11 cellular contexts compared by ENCODE assay signal in the genomic region with DNA sequence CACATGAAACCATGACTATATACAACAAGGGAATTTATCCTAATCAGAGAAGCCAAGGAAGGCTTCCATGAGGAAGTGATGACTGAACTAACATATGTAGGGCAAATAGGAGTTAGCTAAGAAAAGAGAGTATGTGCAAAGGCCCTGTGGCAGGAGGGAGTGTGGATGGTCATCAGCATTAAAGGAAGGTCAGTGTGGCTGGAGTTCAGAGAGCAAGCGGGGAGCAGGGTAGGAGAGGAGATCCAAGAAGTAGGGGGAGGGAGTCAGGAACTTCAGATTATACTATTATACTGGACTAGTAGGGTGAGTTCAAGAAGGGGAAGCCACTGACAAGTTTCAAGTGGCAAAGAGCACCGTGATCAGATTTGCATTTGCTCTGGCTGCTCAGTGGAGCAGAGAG. TPM values are rescaled to one million over a fixed set of nuclear protein-coding genes. Genes with fewer than 3 reads are reported as not detected.
DNase-seq lines count a peak whose midpoint lies in the region; ATAC-seq and TF ChIP-seq lines count a peak whose summit lies in the region.
"Had no signal": no experiment of that assay in that cellular context is flagged by ENCODE, and none has a peak within 500 bp of the region (broad histone marks: within the 10 kb centered on the region; RNA-seq: fewer than 3 reads in every experiment).

No MANE protein-coding gene starts in this region.

- peaks cover 4% of the 10 kb centered on the region for H3K36me3 ChIP-seq in CD4-positive, alpha-beta memory T cell (ENCODE audit: insufficient read depth, low read length)
- H3K36me3 ChIP-seq in HEK293 (ENCODE audit: control insufficient read depth in 2 of 2, insufficient read depth in 1 of 2, low read length in 2 of 2) (peaks cover 0 to 66% of the 10 kb centered on the region in 2 experiments; a peak in 2 of 3 replicates), mammary epithelial cell (ENCODE audit: insufficient read depth, low read length) (peaks cover 11% of the 10 kb centered on the region), prostate gland (no peaks in the 10 kb centered on the region), neural progenitor cell (no peaks in the 10 kb centered on the region)

- intact Hi-C loops in CD4-positive, alpha-beta memory T cell (cut with micrococcal nuclease), result no loop called here
- intact Hi-C loops in mammary epithelial cell (cut with micrococcal nuclease), result no loop called here
- intact Hi-C loops in prostate gland (cut with DNase I), result no loop called here

- peaks cover 0 to 1% (median 0%) of the 10 kb centered on the region in 8 donors for H3K9me3 Mint-ChIP-seq in CD4-positive, alpha-beta memory T cell
- no peaks in the 10 kb centered on the region for H3K9me3 Mint-ChIP-seq in neural progenitor cell

- 82% methylated on average over 2 of the region's 2 CpGs for WGBS in mammary epithelial cell (ENCODE audit: low coverage, missing lambda C conversion rate)
- WGBS in prostate gland, result 92% methylated on average over 2 of the region's 2 CpGs

- H3K4me2 ChIP-seq in mammary epithelial cell (ENCODE audit: insufficient read depth, low read depth, low read length) (no peak overlapping the region), neural progenitor cell (no peak overlapping the region)

- CTCF ChIA-PET in CD4-positive, alpha-beta memory T cell (lab: Charles Lee; ENCODE audit: partially characterized antibody), result interaction anchor here (1.1 to 7.2 kb wide), 3 partner anchors 14 to 121 kb away, joined by 3 to 97 read pairs (median 40); partner anchors contain the start of gene TRAPPC3
- CTCF ChIA-PET in HEK293 (lab: Yijun Ruan, JAX), result interaction anchor here (2.0 kb wide), 1 partner anchor 15 kb away, joined by 10 read pairs; the partner anchor contains the start of gene TRAPPC3
- CTCF ChIA-PET in mammary epithelial cell (lab: Charles Lee; ENCODE audit: low non-redundant PET), result no interaction called here

- no peak overlapping the region for H3K9ac ChIP-seq in mammary epithelial cell (ENCODE audit: insufficient read depth, low read length)
- H3K9ac ChIP-seq in neural progenitor cell, result no peak overlapping the region

- H3K79me2 ChIP-seq in mammary epithelial cell (ENCODE audit: insufficient read depth, low read length) (peaks cover 99% of the 10 kb centered on the region), neural progenitor cell (ENCODE audit: low read depth) (peaks cover 98% of the 10 kb centered on the region)

- in situ Hi-C loops in mammary epithelial cell (cut with MboI; ENCODE audit: low sequenced_read_pairs in 2 of 2), result no loop called here

- H3K27ac ChIP-seq in CD4-positive, alpha-beta memory T cell (ENCODE audit: low read depth, low read length), result no peak overlapping the region
- H3K27ac ChIP-seq in HEK293 (ENCODE audit: extremely low read depth, low read depth, low read length) (no peak overlapping the region), mammary epithelial cell (ENCODE audit: insufficient read depth, low read depth, low read length) (peak overlapping the region; percentile 83), prostate gland (peak overlapping the region; percentile 85 to 100), neural progenitor cell (no peak overlapping the region)

- no peaks in the 10 kb centered on the region for H3K27me3 Mint-ChIP-seq in CD4-positive, alpha-beta memory T cell
- H3K27me3 Mint-ChIP-seq in neural progenitor cell (ENCODE audit: insufficient read depth, low read depth), result peaks cover 2% of the 10 kb centered on the region

- H3K4me3 ChIP-seq in CD4-positive, alpha-beta memory T cell (ENCODE audit: low read length in 2 of 2), result no peak overlapping the region
- no peak overlapping the region for H3K4me3 ChIP-seq in HEK293 (ENCODE audit: low read depth, low read length)
- no peak overlapping the region for H3K4me3 ChIP-seq in mammary epithelial cell (replicated peaks in 1 of 3; ENCODE audit: insufficient read depth in 1 of 3, low read depth in 2 of 3, low read length in 3 of 3)
- H3K4me3 ChIP-seq in prostate gland, result no peak overlapping the region
- no peak overlapping the region for H3K4me3 ChIP-seq in neural progenitor cell

- H2AFZ ChIP-seq in mammary epithelial cell (ENCODE audit: low read depth, low read length) (no peak overlapping the region), neural progenitor cell (replicated peaks) (no peak overlapping the region)

- peaks cover 71% of the 10 kb centered on the region for H3K4me1 ChIP-seq in CD4-positive, alpha-beta memory T cell (ENCODE audit: insufficient read depth, low read length)
- H3K4me1 ChIP-seq in HEK293 (ENCODE audit: control insufficient read depth, insufficient read depth, low read length) (no peaks in the 10 kb centered on the region), mammary epithelial cell (ENCODE audit: insufficient read depth, low read length) (peaks cover 65% of the 10 kb centered on the region), prostate gland (replicated peaks) (peaks cover 44% of the 10 kb centered on the region), neural progenitor cell (peaks cover 11% of the 10 kb centered on the region)

- H3K27ac Mint-ChIP-seq in CD4-positive, alpha-beta memory T cell, result peak overlapping the region; percentile 37 to 98 (median 73)
- no peak overlapping the region for H3K27ac Mint-ChIP-seq in neural progenitor cell

- H3F3A ChIP-seq in neural progenitor cell (ENCODE audit: low read depth), result peaks cover 22% of the 10 kb centered on the region

- H3K9me3 ChIP-seq in CD4-positive, alpha-beta memory T cell (ENCODE audit: control insufficient read depth in 1 of 2, low read length in 2 of 2), result no peaks in the 10 kb centered on the region
- no peaks in the 10 kb centered on the region for H3K9me3 ChIP-seq in HEK293 (ENCODE audit: control insufficient read depth, insufficient read depth, low read depth, low read length)
- H3K9me3 ChIP-seq in mammary epithelial cell (replicated peaks; ENCODE audit: insufficient read depth, low read length), result no peaks in the 10 kb centered on the region
- no peaks in the 10 kb centered on the region for H3K9me3 ChIP-seq in prostate gland
- H3K9me3 ChIP-seq in neural progenitor cell (ENCODE audit: low read depth), result no peaks in the 10 kb centered on the region

- H4K20me1 ChIP-seq in mammary epithelial cell (ENCODE audit: insufficient read depth, low read length), result no peaks in the 10 kb centered on the region
- H4K20me1 ChIP-seq in neural progenitor cell (ENCODE audit: low read depth), result peaks cover 99% of the 10 kb centered on the region

- POLR2A ChIA-PET in CD4-positive, alpha-beta memory T cell (lab: Charles Lee; ENCODE audit: partially characterized antibody), result interaction anchor here (3.2 to 6.6 kb wide), 3 partner anchors 8 to 24 kb away, joined by 18 to 251 read pairs (median 37); partner anchors contain the start of genes MAP7D1 and TRAPPC3
- POLR2A ChIA-PET in HEK293 (lab: Yijun Ruan, JAX), result no interaction called here

- dilution Hi-C loops in mammary epithelial cell (cut with HindIII; ENCODE audit: low sequenced_read_pairs), result no loop called here

- no peak for TF ChIP-seq POLR2A in prostate gland (IDR thresholded peaks at IDR 0.05)

- no peaks in the 10 kb centered on the region for H3K27me3 ChIP-seq in CD4-positive, alpha-beta memory T cell (ENCODE audit: insufficient read depth, low read length)
- H3K27me3 ChIP-seq in mammary epithelial cell (ENCODE audit: insufficient read depth, low read length) (no peaks in the 10 kb centered on the region), prostate gland (replicated peaks; ENCODE audit: insufficient read depth) (no peaks in the 10 kb centered on the region), neural progenitor cell (no peaks in the 10 kb centered on the region)

- TF ChIP-seq CTCF in HEK293 (tag by site-specific recombination; IDR thresholded peaks at IDR 0.05) (no peak), mammary epithelial cell (conservative IDR thresholded peaks at IDR 0.05 in 1 of 2, IDR thresholded peaks at IDR 0.05 in 1 of 2; ENCODE audit: extremely low read depth in 1 of 2, insufficient read depth in 1 of 2, low read depth in 1 of 2, low read length in 2 of 2) (no peak), prostate gland (IDR thresholded peaks at IDR 0.05) (no peak), neural progenitor cell (IDR thresholded peaks at IDR 0.05) (no peak)

- peaks cover 16 to 50% of the 10 kb centered on the region in 2 donors for H3K36me3 Mint-ChIP-seq in CD4-positive, alpha-beta memory T cell
- H3K36me3 Mint-ChIP-seq in neural progenitor cell, result peaks cover 24% of the 10 kb centered on the region

- no peak for ATAC-seq in HG03159 (IDR thresholded peaks at IDR 0.05; ENCODE audit: unreplicated experiment)

- peaks cover 52 to 82% (median 69%) of the 10 kb centered on the region in 4 donors for H3K4me1 Mint-ChIP-seq in CD4-positive, alpha-beta memory T cell
- H3K4me1 Mint-ChIP-seq in neural progenitor cell, result peaks cover 43% of the 10 kb centered on the region

- no TSS peak for BruUV-seq in mammary epithelial cell (replicated peaks; lab: Mats Ljungman, UMichigan)

- peak overlapping the region in 5 of 8 donors; percentile 6 to 61 (median 23) for H3K4me3 Mint-ChIP-seq in CD4-positive, alpha-beta memory T cell
- no peak overlapping the region for H3K4me3 Mint-ChIP-seq in neural progenitor cell

- no peak for DNase-seq in CD4-positive, alpha-beta memory T cell
- DNase-seq in mammary epithelial cell (no peak), prostate gland (ENCODE audit: low spot score) (no peak), ureter (ENCODE audit: low spot score) (no peak), neural progenitor cell (ENCODE audit: low spot score) (no peak)
- DNase-seq: activated CD4-positive, alpha-beta T cell treated with anti-CD3 and anti-CD28 coated beads for 4 hours; activated naive CD4-positive, alpha-beta T cell treated with Interleukin-2 at 50 U/mL for 16 hours; OCI-M1; stimulated activated CD4-positive, alpha-beta T cell treated with anti-CD3 and anti-CD28 coated beads, Interleukin-4, amount 100 ng/mL, for 4 hours had no signal

RNA-seq across cellular contexts. Expression of gene MAP7D1, which starts 8.4 kb away (rescaled TPM):
- total RNA-seq in CD4-positive, alpha-beta memory T cell, result 100 to 1,000 TPM; 221 to 222 TPM
- polyA plus RNA-seq in CD4-positive, alpha-beta memory T cell, result 10 to 100 TPM in 1 of 2 donors, 1 to 10 TPM in 1; 4.1 to 68.3 TPM
- 100 to 1,000 TPM in 1 of 2 donors, 10 to 100 TPM in 1; 99.4 to 331 TPM for total RNA-seq in mammary epithelial cell
- polyA plus RNA-seq in mammary epithelial cell, result 129 TPM
- 116 TPM for polyA minus RNA-seq in mammary epithelial cell
- total RNA-seq in prostate gland, result 100 to 1,000 TPM in 1 of 2 donors, 10 to 100 TPM in 1; 97.3 to 132 TPM
- 68.3 TPM for total RNA-seq in ureter
- total RNA-seq in neural progenitor cell (ENCODE audit: low replicate concordance), result 35.0 and 81.1 TPM in 2 replicates

RNA-seq across cellular contexts. Expression of gene TRAPPC3, which starts 15.1 kb away (rescaled TPM):
- 10 to 100 TPM; 51.8 to 56.4 TPM for total RNA-seq in CD4-positive, alpha-beta memory T cell
- 100 to 1,000 TPM; 107 to 190 TPM for polyA plus RNA-seq in CD4-positive, alpha-beta memory T cell
- total RNA-seq in mammary epithelial cell (10 to 100 TPM; 73.2 to 96.5 TPM), prostate gland (10 to 100 TPM; 90.0 to 92.5 TPM), ureter (55.0 TPM), neural progenitor cell (ENCODE audit: low replicate concordance) (44.9 and 69.4 TPM in 2 replicates)
- polyA plus RNA-seq in mammary epithelial cell, result 107 TPM
- 41.7 TPM for polyA minus RNA-seq in mammary epithelial cell

RNA-seq across cellular contexts. Expression of gene COL8A2, which starts 39.4 kb away (rescaled TPM):
- total RNA-seq in CD4-positive, alpha-beta memory T cell, result under 1 TPM; 0.25 to 0.26 TPM
- not detected for polyA plus RNA-seq in CD4-positive, alpha-beta memory T cell
- total RNA-seq in mammary epithelial cell (10 to 100 TPM in 1 of 2 donors, under 1 TPM in 1; 0.94 to 13.3 TPM), prostate gland (10 to 100 TPM in 1 of 2 donors, 1 to 10 TPM in 1; 7.9 to 10.7 TPM), ureter (8.0 TPM), neural progenitor cell (ENCODE audit: low replicate concordance) (0.06 TPM in 1 of 2 replicates, not detected in the other)
- 0.28 TPM for polyA plus RNA-seq in mammary epithelial cell
- polyA minus RNA-seq in mammary epithelial cell, result not detected

RNA-seq across cellular contexts. Expression of gene THRAP3, which starts 59.8 kb away (rescaled TPM):
- 100 to 1,000 TPM; 127 to 130 TPM for total RNA-seq in CD4-positive, alpha-beta memory T cell
- 10 to 100 TPM; 58.5 to 98.6 TPM for polyA plus RNA-seq in CD4-positive, alpha-beta memory T cell
- total RNA-seq in mammary epithelial cell (100 to 1,000 TPM; 106 to 128 TPM), prostate gland (100 to 1,000 TPM; 100 to 123 TPM), ureter (129 TPM), neural progenitor cell (ENCODE audit: low replicate concordance) (123 and 138 TPM in 2 replicates)
- 53.2 TPM for polyA plus RNA-seq in mammary epithelial cell
- polyA minus RNA-seq in mammary epithelial cell, result 71.6 TPM

Comparison
In these comparisons a context has a peak if more than half of its experiments do, and no peak if none do; other contexts are left out.
1. H3K27ac ChIP-seq: peak in mammary epithelial cell (single experiment) and prostate gland (2 of 2); none in CD4-positive, alpha-beta memory T cell (single experiment), HEK293 (single experiment) and neural progenitor cell (single experiment).